In genomic region chr4:70735915-70736314, GRCh38 we compare ENCODE assay signal across 8 cellular contexts. TPM values are rescaled to one million over a fixed set of nuclear protein-coding genes. Genes with fewer than 3 reads are reported as not detected.
DNase-seq lines count a peak whose midpoint lies in the region; ATAC-seq and TF ChIP-seq lines count a peak whose summit lies in the region.
"Not testable (repeated sequence)": the region's sequence is repeated elsewhere in the genome, so short reads cannot be mapped to it uniquely, and the experiment has no call there.

No MANE protein-coding gene starts in this region.

- not testable (repeated sequence) for H2AFZ ChIP-seq in MM.1S (ENCODE audit: low read length)

- not testable (repeated sequence) for TF ChIP-seq POLR2A in sigmoid colon (IDR thresholded peaks at IDR 0.05)

- TF ChIP-seq EP300 in sigmoid colon (IDR thresholded peaks at IDR 0.05), result not testable (repeated sequence)

- peak overlapping the region; percentile 84 to 98 (median 86) for H3K4me2 ChIP-seq in BLaER1 treated with 17β-estradiol and CSF1 and Interleukin-3, amounts not matched to agents 10 nM and 100 nM
- H3K4me2 ChIP-seq in MM.1S (ENCODE audit: low read depth, low read length), result not testable (repeated sequence)

- not testable (repeated sequence) for H4K20me1 ChIP-seq in BLaER1 treated with 17β-estradiol and CSF1 and Interleukin-3, amounts not matched to agents 10 nM and 100 nM; MM.1S (ENCODE audit: insufficient read depth, low read length)

- H3K27ac ChIP-seq in BLaER1 treated with 17β-estradiol and CSF1 and Interleukin-3, amounts not matched to agents 10 nM and 100 nM, result peak overlapping the region in 9 of 11 experiments; percentile 62 to 81 (median 73); a peak in 16 of 22 replicates
- H3K27ac ChIP-seq in MM.1S (ENCODE audit: low read length), result not testable (repeated sequence)
- H3K27ac ChIP-seq in dorsolateral prefrontal cortex (peak overlapping the region in 39 of 59 donors; percentile 41 to 94 (median 87)), sigmoid colon (peak overlapping the region in 1 of 4 donors; percentile 61)

- WGBS in sigmoid colon, 2 donors, result 17 to 44% methylated on average over 2 of the region's 2 CpGs

- intact Hi-C loops in dorsolateral prefrontal cortex (cut with DNase I); sigmoid colon (cut with DNase I): not testable (repeated sequence)

- H3K9me3 ChIP-seq in BLaER1 treated with 17β-estradiol and CSF1 and Interleukin-3, amounts not matched to agents 10 nM and 100 nM (replicated peaks in 1 of 11); MM.1S (replicated peaks; ENCODE audit: insufficient read depth, low read length); sigmoid colon: not testable (repeated sequence)

- peak; percentile 18 for ATAC-seq in GM19351 (IDR thresholded peaks at IDR 0.05; ENCODE audit: unreplicated experiment)

- H3K79me2 ChIP-seq in MM.1S (ENCODE audit: low read length), result peaks cover 59% of the 10 kb centered on the region

- not testable (repeated sequence) for H3K9me2 ChIP-seq in MM.1S (replicated peaks; ENCODE audit: insufficient read depth, low read length)

- H3K4me1 ChIP-seq in BLaER1 treated with 17β-estradiol and CSF1 and Interleukin-3, amounts not matched to agents 10 nM and 100 nM, result peaks cover 41 to 65% (median 55%) of the 10 kb centered on the region in 10 experiments
- peaks cover 39% of the 10 kb centered on the region for H3K4me1 ChIP-seq in MM.1S (ENCODE audit: low read length)
- peaks cover 0 to 22% (median 19%) of the 10 kb centered on the region in 4 donors for H3K4me1 ChIP-seq in sigmoid colon

- not testable (repeated sequence) for H3K27me3 ChIP-seq in BLaER1 treated with 17β-estradiol and CSF1 and Interleukin-3, amounts not matched to agents 10 nM and 100 nM; MM.1S (replicated peaks; ENCODE audit: insufficient read depth, low read length); dorsolateral prefrontal cortex; sigmoid colon

- TF ChIP-seq CTCF in MM.1S (IDR thresholded peaks at IDR 0.05; ENCODE audit: low read length), result peak; percentile 42
- TF ChIP-seq CTCF in dorsolateral prefrontal cortex (IDR thresholded peaks at IDR 0.05 in 54 of 56, conservative IDR thresholded peaks at IDR 0.05 in 2 of 56; ENCODE audit: low read depth in 1 of 56, partially characterized antibody in 56 of 56), result peak in 51 of 56 donors; percentile 8 to 59 (median 36)
- TF ChIP-seq CTCF in sigmoid colon (IDR thresholded peaks at IDR 0.05), result not testable (repeated sequence)

- H3K4me3 ChIP-seq in BLaER1 treated with 17β-estradiol and CSF1 and Interleukin-3, amounts not matched to agents 10 nM and 100 nM; MM.1S (ENCODE audit: low read length); sigmoid colon: not testable (repeated sequence)
- H3K4me3 ChIP-seq in dorsolateral prefrontal cortex, result peak overlapping the region in 20 of 59 donors; percentile 5 to 70 (median 60)

- H3K9ac ChIP-seq in BLaER1 treated with 17β-estradiol and CSF1 and Interleukin-3, amounts not matched to agents 10 nM and 100 nM, result peak overlapping the region in 3 of 11 experiments; percentile 64 to 69 (median 67); a peak in 4 of 22 replicates
- not testable (repeated sequence) for H3K9ac ChIP-seq in MM.1S (ENCODE audit: low read length)

- not testable (repeated sequence) for H3K36me3 ChIP-seq in BLaER1 treated with 17β-estradiol and CSF1 and Interleukin-3, amounts not matched to agents 10 nM and 100 nM; MM.1S (replicated peaks; ENCODE audit: insufficient read depth, low read length); sigmoid colon

- peaks cover 28% of the 10 kb centered on the region for H3F3A ChIP-seq in MM.1S (ENCODE audit: insufficient read depth, low read length)

- DNase-seq in MM.1S, result peak; percentile 54
- DNase-seq in SK-N-DZ (ENCODE audit: low spot score), result peak; percentile 7
- DNase-seq in activated T-cell treated with anti-CD3 and anti-CD28 coated beads, Interleukin-2, amount 50 U/mL, for 1 hour, result peak; percentile 41
- DNase-seq in dorsolateral prefrontal cortex, result not testable (repeated sequence)
- peak; percentile 83 for DNase-seq in iris pigment epithelial cell (ENCODE audit: low read depth)
- peak; percentile 63 for DNase-seq in sigmoid colon

RNA-seq across cellular contexts. Expression of gene RUFY3, which starts 14.2 kb away (rescaled TPM):
- polyA plus RNA-seq in SK-N-DZ (2014; cell fraction: cytosol; rRNA removed), result 84.5 and 89.6 TPM in 2 replicates
- polyA plus RNA-seq in SK-N-DZ (2014; cell fraction: nucleus; rRNA removed), result 109 and 112 TPM in 2 replicates
- total RNA-seq in dorsolateral prefrontal cortex (100 to 1,000 TPM; 148 to 276 (median 235) TPM), sigmoid colon (10 to 100 TPM; 47.4 to 73.4 (median 65.1) TPM)
- polyA plus RNA-seq in sigmoid colon, result 10 to 100 TPM in 2 of 3 donors, 1 to 10 TPM in 1; 6.0 to 16.9 (median 11.3) TPM

RNA-seq across cellular contexts. Expression of gene UTP3, which starts 47.6 kb away (rescaled TPM):
- polyA plus RNA-seq in SK-N-DZ (2014; cell fraction: cytosol; rRNA removed), result 9.2 and 10.1 TPM in 2 replicates
- 5.3 and 6.9 TPM in 2 replicates for polyA plus RNA-seq in SK-N-DZ (2014; cell fraction: nucleus; rRNA removed)
- total RNA-seq in dorsolateral prefrontal cortex, result 10 to 100 TPM; 13.8 to 28.6 (median 21.3) TPM
- 10 to 100 TPM; 15.3 to 19.7 (median 15.6) TPM for total RNA-seq in sigmoid colon
- polyA plus RNA-seq in sigmoid colon, result 10 to 100 TPM; 13.4 to 31.8 (median 15.0) TPM
